8 cellular contexts compared by ENCODE assay signal in the genomic region with DNA sequence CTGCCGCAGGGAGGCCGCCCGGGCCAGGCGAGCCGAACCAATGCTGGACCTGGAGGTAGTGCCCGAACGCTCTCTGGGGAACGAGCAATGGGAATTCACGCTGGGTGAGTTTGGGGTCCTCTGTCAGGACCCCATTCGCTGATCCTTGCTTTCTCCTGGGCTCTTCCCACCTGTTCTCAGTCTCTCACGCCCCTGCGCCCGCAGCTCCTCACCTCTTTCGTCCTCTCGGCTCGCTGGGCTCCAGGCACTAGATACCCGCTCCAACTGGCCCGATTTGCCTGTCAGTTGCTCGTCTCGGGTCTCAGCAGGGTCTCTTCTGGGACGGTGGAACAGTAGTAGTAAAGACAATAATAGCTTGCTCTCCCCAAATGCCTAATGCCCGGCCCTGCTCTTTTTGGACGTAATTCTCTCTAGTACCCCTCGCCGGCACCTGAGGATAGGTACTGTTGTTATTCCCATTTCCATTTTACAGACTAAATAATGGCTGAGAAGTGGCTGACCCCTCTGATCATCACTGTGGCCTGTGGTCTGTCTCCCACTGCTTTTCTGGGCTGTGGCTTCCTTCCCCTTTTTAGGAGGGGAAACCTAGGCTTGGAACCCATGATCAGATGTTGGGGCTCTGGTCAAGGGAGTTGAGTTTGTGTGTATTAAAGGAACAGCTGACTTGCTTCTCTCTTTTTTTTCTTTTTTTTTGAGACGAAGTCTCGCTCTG. TPM values are rescaled to one million over a fixed set of nuclear protein-coding genes. Genes with fewer than 3 reads are reported as not detected.
DNase-seq lines count a peak whose midpoint lies in the region; ATAC-seq and TF ChIP-seq lines count a peak whose summit lies in the region.

No MANE protein-coding gene starts in this region.

- H3K9me3 ChIP-seq in mammary epithelial cell (replicated peaks; ENCODE audit: insufficient read depth, low read length), result no peaks in the 10 kb centered on the region
- H3K9me3 ChIP-seq in upper lobe of right lung, result no peaks in the 10 kb centered on the region

- H3K4me1 Mint-ChIP-seq in memory B cell, result peaks cover 27% of the 10 kb centered on the region

- peak overlapping the region; percentile 97 for H3K4me3 Mint-ChIP-seq in memory B cell

- H3K4me3 ChIP-seq in mammary epithelial cell (replicated peaks in 1 of 3; ENCODE audit: insufficient read depth in 1 of 3, low read depth in 2 of 3, low read length in 3 of 3) (peak overlapping the region; percentile 67 to 91 (median 89)), upper lobe of right lung (peak overlapping the region; percentile 99)

- WGBS in mammary epithelial cell (ENCODE audit: low coverage, missing lambda C conversion rate), result 3% methylated on average over 23 of the region's 27 CpGs

- H3K27ac ChIP-seq in C4-2B, result peak overlapping the region; percentile 96
- no peak overlapping the region for H3K27ac ChIP-seq in mammary epithelial cell (ENCODE audit: insufficient read depth, low read depth, low read length)
- peak overlapping the region; percentile 91 for H3K27ac ChIP-seq in upper lobe of right lung

- H3K27ac Mint-ChIP-seq in memory B cell, result peak overlapping the region; percentile 87

- peak; percentile 24 for ATAC-seq in memory B cell (ENCODE audit: low read depth)
- peak; percentile 70 for ATAC-seq in upper lobe of right lung
- no peak for ATAC-seq in HG03378 (IDR thresholded peaks at IDR 0.05; ENCODE audit: unreplicated experiment)

- H3K4me1 ChIP-seq in mammary epithelial cell (ENCODE audit: insufficient read depth, low read length) (peaks cover 22% of the 10 kb centered on the region), upper lobe of right lung (peaks cover 22% of the 10 kb centered on the region)

- H3K36me3 Mint-ChIP-seq in memory B cell, result peaks cover 2% of the 10 kb centered on the region

- H3K27me3 ChIP-seq in mammary epithelial cell (ENCODE audit: insufficient read depth, low read length), result no peaks in the 10 kb centered on the region
- H3K27me3 ChIP-seq in upper lobe of right lung, result no peaks in the 10 kb centered on the region

- dilution Hi-C loops in mammary epithelial cell (cut with HindIII; ENCODE audit: low sequenced_read_pairs), result no loop called here

- H3K36me3 ChIP-seq in mammary epithelial cell (ENCODE audit: insufficient read depth, low read length) (no peaks in the 10 kb centered on the region), upper lobe of right lung (no peaks in the 10 kb centered on the region)

- H3K9ac ChIP-seq in mammary epithelial cell (ENCODE audit: insufficient read depth, low read length), result peak overlapping the region; percentile 67

- peak overlapping the region; percentile 76 for H3K4me2 ChIP-seq in mammary epithelial cell (ENCODE audit: insufficient read depth, low read depth, low read length)

- DNase-seq in GM20000 (ENCODE audit: low spot score) (peak; percentile 26), NOMO-1 treated with DMSO at 0.1 percent for 48 hours (lab: John Stamatoyannopoulos, UW; ENCODE audit: unreplicated experiment) (peak; percentile 83), mammary epithelial cell (no peak), memory B cell (ENCODE audit: low spot score in 2 of 2) (no peak), upper lobe of right lung (no peak), NCI-H187 treated with DMSO at 0.1 percent for 48 hours (lab: John Stamatoyannopoulos, UW) (no peak)

- TF ChIP-seq CTCF in C4-2B (conservative IDR thresholded peaks at IDR 0.05) (no peak), GM20000 (IDR thresholded peaks at IDR 0.05; ENCODE audit: extremely low read depth, missing control alignments) (no peak), mammary epithelial cell (conservative IDR thresholded peaks at IDR 0.05 in 1 of 2, IDR thresholded peaks at IDR 0.05 in 1 of 2; ENCODE audit: extremely low read depth in 1 of 2, insufficient read depth in 1 of 2, low read depth in 1 of 2, low read length in 2 of 2) (no peak), upper lobe of right lung (IDR thresholded peaks at IDR 0.05) (no peak)

- intact Hi-C loops in mammary epithelial cell (cut with micrococcal nuclease), result loop anchor here (5.0 kb wide), 1 partner anchor 47 kb away; the partner anchor contains the start of genes FBXL8 and TRADD
- intact Hi-C loops in upper lobe of right lung (cut with DNase I), result no loop called here

- H3K27me3 Mint-ChIP-seq in memory B cell, result no peaks in the 10 kb centered on the region

- CTCF ChIA-PET in mammary epithelial cell (lab: Charles Lee; ENCODE audit: low non-redundant PET), result no interaction called here

- H2AFZ ChIP-seq in mammary epithelial cell (ENCODE audit: low read depth, low read length), result peak overlapping the region; percentile 98

- peaks cover 49% of the 10 kb centered on the region for H3K79me2 ChIP-seq in mammary epithelial cell (ENCODE audit: insufficient read depth, low read length)

- H3K9me3 Mint-ChIP-seq in memory B cell, result no peaks in the 10 kb centered on the region

- TSS peak; percentile 15 for BruUV-seq in mammary epithelial cell (replicated peaks; lab: Mats Ljungman, UMichigan)

- in situ Hi-C loops in mammary epithelial cell (cut with MboI; ENCODE audit: low sequenced_read_pairs in 2 of 2), result no loop called here

- H4K20me1 ChIP-seq in mammary epithelial cell (ENCODE audit: insufficient read depth, low read length), result no peaks in the 10 kb centered on the region

RNA-seq across cellular contexts. Expression of gene PHAF1, which starts 0.6 kb away (rescaled TPM):
- total RNA-seq in mammary epithelial cell, result 10 to 100 TPM; 12.5 to 13.5 TPM
- polyA plus RNA-seq in mammary epithelial cell, result 16.6 TPM
- 12.7 TPM for polyA minus RNA-seq in mammary epithelial cell
- total RNA-seq in upper lobe of right lung, result 16.4 TPM

RNA-seq across cellular contexts. Expression of gene B3GNT9, which starts 40.5 kb away (rescaled TPM):
- 10 to 100 TPM in 1 of 2 donors, 1 to 10 TPM in 1; 4.7 to 22.0 TPM for total RNA-seq in mammary epithelial cell
- polyA plus RNA-seq in mammary epithelial cell, result 10.9 TPM
- polyA minus RNA-seq in mammary epithelial cell, result 17.8 TPM
- 19.3 TPM for total RNA-seq in upper lobe of right lung

RNA-seq across cellular contexts. Expression of gene TRADD, which starts 49.4 kb away (rescaled TPM):
- total RNA-seq in mammary epithelial cell (10 to 100 TPM; 17.8 to 18.6 TPM), upper lobe of right lung (24.1 TPM)
- 16.1 TPM for polyA plus RNA-seq in mammary epithelial cell
- 4.9 TPM for polyA minus RNA-seq in mammary epithelial cell

RNA-seq across cellular contexts. Expression of gene FBXL8, which starts 49.5 kb away (rescaled TPM):
- total RNA-seq in mammary epithelial cell (10 to 100 TPM; 12.0 to 14.6 TPM), upper lobe of right lung (34.1 TPM)
- 6.1 TPM for polyA plus RNA-seq in mammary epithelial cell
- not detected for polyA minus RNA-seq in mammary epithelial cell

RNA-seq across cellular contexts. Expression of gene HSF4, which starts 54.3 kb away (rescaled TPM):
- total RNA-seq in mammary epithelial cell (10 to 100 TPM in 1 of 2 donors, 1 to 10 TPM in 1; 2.3 to 19.9 TPM), upper lobe of right lung (87.8 TPM)
- 3.6 TPM for polyA plus RNA-seq in mammary epithelial cell
- polyA minus RNA-seq in mammary epithelial cell, result 1.8 TPM

Comparison
In these comparisons a context has a peak if more than half of its experiments do, and no peak if none do; other contexts are left out.
1. DNase-seq: peak in GM20000 (single experiment) and NOMO-1 treated with DMSO at 0.1 percent for 48 hours (single experiment); none in mammary epithelial cell (single experiment), memory B cell (0 of 2), upper lobe of right lung (single experiment) and NCI-H187 treated with DMSO at 0.1 percent for 48 hours (single experiment).